13 cellular contexts compared by ENCODE assay signal in the genomic region with DNA sequence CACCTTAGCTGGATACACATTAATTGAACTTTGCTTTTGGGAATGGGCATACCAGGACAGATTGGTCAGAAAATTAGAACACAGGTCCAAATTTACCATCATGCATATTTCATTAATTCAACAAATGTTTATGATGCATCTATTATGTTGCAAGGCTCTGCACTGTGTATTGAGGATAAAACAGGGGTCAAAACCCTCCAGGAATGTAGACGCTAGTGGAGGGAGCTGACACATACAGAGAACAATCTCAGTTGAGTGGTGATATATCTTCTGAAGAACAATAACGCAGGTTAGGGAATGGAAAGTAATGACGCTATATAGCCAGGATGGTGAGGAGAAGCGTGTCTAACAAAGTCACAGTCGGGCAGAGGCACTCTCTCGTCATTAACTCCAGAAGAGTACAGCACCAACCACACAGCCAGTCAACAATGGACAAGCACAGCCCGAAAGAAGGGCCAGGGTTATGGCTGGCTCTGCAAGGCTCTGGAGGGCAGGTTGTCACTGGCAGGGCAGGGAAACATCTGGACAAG. TPM values are rescaled to one million over a fixed set of nuclear protein-coding genes. Genes with fewer than 3 reads are reported as not detected.
DNase-seq lines count a peak whose midpoint lies in the region; ATAC-seq and TF ChIP-seq lines count a peak whose summit lies in the region.
"Had no signal": no experiment of that assay in that cellular context is flagged by ENCODE, and none has a peak within 500 bp of the region (broad histone marks: within the 10 kb centered on the region; RNA-seq: fewer than 3 reads in every experiment).

No MANE protein-coding gene starts in this region.

- peaks cover 68% of the 10 kb centered on the region for H3K4me1 ChIP-seq in BLaER1
- peaks cover 63% of the 10 kb centered on the region for H3K4me1 ChIP-seq in DND-41 (ENCODE audit: insufficient read depth, low read length)

- H3K27ac ChIP-seq in BLaER1 (no peak overlapping the region), DND-41 (ENCODE audit: low read length) (peak overlapping the region; percentile 84; the same call in 1 of the 2 replicates)
- H3K27ac ChIP-seq: right lobe of liver, WERI-Rb-1 had no signal

- no peak for ATAC-seq in DND-41 (ENCODE audit: insufficient read depth, low read depth)
- ATAC-seq in activated naive CD8-positive, alpha-beta T cell treated with anti-CD3 and anti-CD28 coated beads, Interleukin-2, amount 10 ng/mL, durations not matched to agents 7 days and 5 days (ENCODE audit: low read depth), result no peak
- no peak for ATAC-seq in HG02870 (IDR thresholded peaks at IDR 0.05; ENCODE audit: unreplicated experiment)
- no peak for ATAC-seq in HG02642 (IDR thresholded peaks at IDR 0.05; ENCODE audit: poor library complexity, unreplicated experiment)
- ATAC-seq: right lobe of liver had no signal

- H3K9ac ChIP-seq in BLaER1 (peak overlapping the region; percentile 99), DND-41 (ENCODE audit: low read depth, low read length) (no peak overlapping the region)

- peaks cover 87% of the 10 kb centered on the region for H4K20me1 ChIP-seq in BLaER1
- H4K20me1 ChIP-seq in DND-41 (ENCODE audit: insufficient read depth, low read length), result peaks cover 50% of the 10 kb centered on the region

- H3K27me3 ChIP-seq in BLaER1, result no peaks in the 10 kb centered on the region
- no peaks in the 10 kb centered on the region for H3K27me3 ChIP-seq in DND-41 (ENCODE audit: insufficient read depth, low read length, poor library complexity)

- peak overlapping the region; percentile 92 for H3K4me3 Mint-ChIP-seq in activated naive CD8-positive, alpha-beta T cell treated with anti-CD3 and anti-CD28 coated beads, Interleukin-2, amount 10 ng/mL, durations not matched to agents 7 days and 5 days

- peaks cover 4% of the 10 kb centered on the region for H3K27me3 Mint-ChIP-seq in activated naive CD8-positive, alpha-beta T cell treated with anti-CD3 and anti-CD28 coated beads, Interleukin-2, amount 10 ng/mL, durations not matched to agents 7 days and 5 days

- TF ChIP-seq CTCF in DND-41 (IDR thresholded peaks at IDR 0.05; ENCODE audit: borderline replicate concordance, extremely low read depth, low read length, poor library complexity, severe bottlenecking), result no peak

- H3K4me2 ChIP-seq in BLaER1 (peak overlapping the region; percentile 89), DND-41 (ENCODE audit: insufficient read depth, low read length) (peak overlapping the region; percentile 96; the same call in 1 of the 2 replicates)

- no peak overlapping the region for H3K27ac Mint-ChIP-seq in activated naive CD8-positive, alpha-beta T cell treated with anti-CD3 and anti-CD28 coated beads, Interleukin-2, amount 10 ng/mL, durations not matched to agents 7 days and 5 days

- peaks cover 56% of the 10 kb centered on the region for H3K4me1 Mint-ChIP-seq in activated naive CD8-positive, alpha-beta T cell treated with anti-CD3 and anti-CD28 coated beads, Interleukin-2, amount 10 ng/mL, durations not matched to agents 7 days and 5 days

- no peaks in the 10 kb centered on the region for H3K9me3 ChIP-seq in BLaER1
- H3K9me3 ChIP-seq in DND-41 (ENCODE audit: insufficient read depth, low read length, severe bottlenecking), result no peaks in the 10 kb centered on the region
- H3K9me3 ChIP-seq: right lobe of liver had no signal

- no peak overlapping the region for H2AFZ ChIP-seq in DND-41 (ENCODE audit: low read depth, low read length)

- peaks cover 70% of the 10 kb centered on the region for H3K36me3 ChIP-seq in BLaER1
- peaks cover 25% of the 10 kb centered on the region for H3K36me3 ChIP-seq in DND-41 (ENCODE audit: insufficient read depth, low read length)
- H3K36me3 ChIP-seq: right lobe of liver, WERI-Rb-1 had no signal

- peaks cover 83% of the 10 kb centered on the region for H3K79me2 ChIP-seq in DND-41 (ENCODE audit: insufficient read depth, low read length)

- H3K36me3 Mint-ChIP-seq in activated naive CD8-positive, alpha-beta T cell treated with anti-CD3 and anti-CD28 coated beads, Interleukin-2, amount 10 ng/mL, durations not matched to agents 7 days and 5 days, result peaks cover 49% of the 10 kb centered on the region

- H3K4me3 ChIP-seq in BLaER1 (peak overlapping the region; percentile 97), DND-41 (ENCODE audit: low read depth in 1 of 2, low read length in 2 of 2) (no peak overlapping the region)
- H3K4me3 ChIP-seq: right lobe of liver had no signal

- peaks cover 1% of the 10 kb centered on the region for H3K9me3 Mint-ChIP-seq in activated naive CD8-positive, alpha-beta T cell treated with anti-CD3 and anti-CD28 coated beads, Interleukin-2, amount 10 ng/mL, durations not matched to agents 7 days and 5 days

- no peak for DNase-seq in DND-41
- no peak for DNase-seq in activated naive CD8-positive, alpha-beta T cell treated with anti-CD3 and anti-CD28 coated beads, Interleukin-2, amount 10 ng/mL, durations not matched to agents 7 days and 5 days
- DNase-seq in lung microvascular endothelial cell (ENCODE audit: low read depth in 2 of 2), result peak; percentile 72 to 83
- DNase-seq in NCI-H187 (lab: John Stamatoyannopoulos, UW), result no peak
- DNase-seq in kidney glomerular epithelial cell (lab: John Stamatoyannopoulos, UW), result no peak
- DNase-seq: GF-D8, NCI-H1436, NCI-H524 treated with DMSO at 0.1 percent for 48 hours, right lobe of liver, WERI-Rb-1 had no signal

- POLR2A ChIA-PET in activated naive CD8-positive, alpha-beta T cell treated with anti-CD3 and anti-CD28 coated beads, Interleukin-2, amount 10 ng/mL, durations not matched to agents 7 days and 5 days (lab: Charles Lee), result no interaction called here

RNA-seq across cellular contexts. Expression of gene FLI1, which starts 3.8 kb away (rescaled TPM):
- total RNA-seq in activated naive CD8-positive, alpha-beta T cell treated with anti-CD3 and anti-CD28 coated beads, Interleukin-2, amount 10 ng/mL, durations not matched to agents 7 days and 5 days, result 10 to 100 TPM; 83.4 to 86.5 TPM
- total RNA-seq in lung microvascular endothelial cell, result 95.5 and 119 TPM in 2 replicates

Comparison
In these comparisons a context has a peak if more than half of its experiments do, and no peak if none do; other contexts are left out.
1. DNase-seq: peak in lung microvascular endothelial cell (2 of 2); none in DND-41 (single experiment), activated naive CD8-positive, alpha-beta T cell treated with anti-CD3 and anti-CD28 coated beads, Interleukin-2, amount 10 ng/mL, durations not matched to agents 7 days and 5 days (single experiment), NCI-H187 (0 of 2) and kidney glomerular epithelial cell (single experiment).